In the genomic region with DNA sequence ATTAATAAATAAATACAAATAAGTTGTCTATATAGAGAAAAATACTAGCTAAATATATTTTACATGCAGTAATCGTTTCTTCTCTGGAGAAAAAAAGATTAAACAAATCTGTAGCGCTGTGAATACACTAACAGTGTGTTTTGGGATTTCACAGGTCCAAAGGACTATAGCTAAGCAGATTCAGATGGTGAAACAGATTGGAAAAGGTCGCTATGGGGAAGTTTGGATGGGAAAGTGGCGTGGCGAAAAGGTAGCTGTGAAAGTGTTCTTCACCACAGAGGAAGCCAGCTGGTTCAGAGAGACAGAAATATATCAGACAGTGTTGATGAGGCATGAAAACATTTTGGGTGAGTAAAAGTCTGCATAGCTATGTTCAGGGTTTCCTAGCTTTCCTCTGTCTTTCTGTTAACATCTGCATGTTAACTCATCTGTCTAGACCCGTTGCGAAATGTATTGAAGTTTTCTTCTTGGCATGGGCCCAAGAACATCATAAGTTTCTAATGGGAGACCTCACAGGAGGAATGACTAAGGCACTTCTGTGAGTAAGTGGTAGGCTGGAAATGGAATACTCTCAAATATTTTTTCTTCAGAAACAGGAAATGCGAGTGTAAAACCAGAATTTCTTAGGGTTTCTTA, we compare ENCODE assay signal across 11 cellular contexts.
DNase-seq lines count a peak whose midpoint lies in the region; ATAC-seq and TF ChIP-seq lines count a peak whose summit lies in the region.
"Had no signal": no experiment of that assay in that cellular context is flagged by ENCODE, and none has a peak within 500 bp of the region (broad histone marks: within the 10 kb centered on the region; RNA-seq: fewer than 3 reads in every experiment).

No MANE protein-coding gene starts in this region.

- H2AFZ ChIP-seq in mammary epithelial cell (ENCODE audit: low read depth, low read length) = no peak overlapping the region
- no peak overlapping the region for H2AFZ ChIP-seq in mesenchymal stem cell (ENCODE audit: low read depth, low read length)

- H3K9ac ChIP-seq in mammary epithelial cell (ENCODE audit: insufficient read depth, low read length) (no peak overlapping the region), mesenchymal stem cell (ENCODE audit: low read length) (peak overlapping the region; percentile 62)

- H3K36me3 ChIP-seq in mammary epithelial cell (ENCODE audit: insufficient read depth, low read length) (no peaks in the 10 kb centered on the region), mesenchymal stem cell (ENCODE audit: control insufficient read depth in 1 of 2, insufficient read depth in 2 of 2, low read depth in 1 of 2, low read length in 2 of 2) (peaks cover 0 to 42% of the 10 kb centered on the region in 2 experiments)
- H3K36me3 ChIP-seq: right lobe of liver had no signal

- H3K4me2 ChIP-seq in mammary epithelial cell (ENCODE audit: insufficient read depth, low read depth, low read length) (peak overlapping the region; percentile 62), mesenchymal stem cell (ENCODE audit: low read length, poor library complexity, severe bottlenecking) (no peak overlapping the region)

- peaks cover 15% of the 10 kb centered on the region for H3K4me1 ChIP-seq in mammary epithelial cell (ENCODE audit: insufficient read depth, low read length)
- H3K4me1 ChIP-seq in mesenchymal stem cell (ENCODE audit: control insufficient read depth, insufficient read depth, low read depth, low read length) = no peaks in the 10 kb centered on the region
- H3K4me1 ChIP-seq: right lobe of liver had no signal

- no peak overlapping the region for H4K91ac ChIP-seq in mesenchymal stem cell (ENCODE audit: low read length)

- intact Hi-C loops in mammary epithelial cell (cut with micrococcal nuclease) = no loop called here

- H3K9me3 ChIP-seq in mammary epithelial cell (replicated peaks; ENCODE audit: insufficient read depth, low read length) (no peaks in the 10 kb centered on the region), mesenchymal stem cell (ENCODE audit: control insufficient read depth, low read length) (no peaks in the 10 kb centered on the region)
- H3K9me3 ChIP-seq: right lobe of liver had no signal

- H3K79me1 ChIP-seq in mesenchymal stem cell (replicated peaks; ENCODE audit: low read length, poor library complexity, severe bottlenecking) = no peaks in the 10 kb centered on the region

- CTCF ChIA-PET in mammary epithelial cell (lab: Charles Lee; ENCODE audit: low non-redundant PET) = no interaction called here

- no TSS peak for BruUV-seq in mammary epithelial cell (replicated peaks; lab: Mats Ljungman, UMichigan)

- dilution Hi-C loops in mammary epithelial cell (cut with HindIII; ENCODE audit: low sequenced_read_pairs) = no loop called here

- peak; percentile 82 for DNase-seq in AG20443 (ENCODE audit: low spot score)
- peak; percentile 28 for DNase-seq in KBM-7
- DNase-seq in mammary epithelial cell = peak; percentile 98
- peak; percentile 99 for DNase-seq in mesenchymal stem cell
- no peak for DNase-seq in activated gamma-delta T cell treated with Interleukin-2 at 50 U/mL for 16 hours
- DNase-seq in NCI-H146 treated with DMSO at 0.1 percent for 48 hours (lab: John Stamatoyannopoulos, UW; ENCODE audit: unreplicated experiment) = no peak
- DNase-seq: activated naive CD8-positive, alpha-beta T cell treated with anti-CD3 and anti-CD28 coated beads, Interleukin-2, amount 10 ng/mL, durations not matched to agents 7 days and 5 days; NCI-H1417; right lobe of liver had no signal

- in situ Hi-C loops in KBM-7 (cut with MboI; ENCODE audit: low pct_unique_long_range_greater_than_20kb, low sequenced_read_pairs) (no loop called here), mammary epithelial cell (cut with MboI; ENCODE audit: low sequenced_read_pairs in 2 of 2) (no loop called here)

- no peaks in the 10 kb centered on the region for H3K27me3 ChIP-seq in mammary epithelial cell (ENCODE audit: insufficient read depth, low read length)
- no peaks in the 10 kb centered on the region for H3K27me3 ChIP-seq in mesenchymal stem cell (ENCODE audit: control insufficient read depth in 1 of 2, insufficient read depth in 1 of 2, low read length in 2 of 2)
- H3K27me3 ChIP-seq: right lobe of liver had no signal

- no peak overlapping the region for H3K14ac ChIP-seq in mesenchymal stem cell (ENCODE audit: low read length in 2 of 2)

- ATAC-seq in GM19397 (IDR thresholded peaks at IDR 0.05; ENCODE audit: unreplicated experiment) (no peak), GM21423 (IDR thresholded peaks at IDR 0.05; ENCODE audit: unreplicated experiment) (no peak)

- no peak overlapping the region for H4K8ac ChIP-seq in mesenchymal stem cell (ENCODE audit: low read length)

- H3K27ac ChIP-seq in mammary epithelial cell (ENCODE audit: insufficient read depth, low read depth, low read length) = no peak overlapping the region
- peak overlapping the region; percentile 97 for H3K27ac ChIP-seq in mesenchymal stem cell (ENCODE audit: low read length, poor library complexity, severe bottlenecking)
- H3K27ac ChIP-seq: right lobe of liver had no signal

- WGBS in mammary epithelial cell (ENCODE audit: low coverage, missing lambda C conversion rate) = 45% methylated on average over 8 of the region's 8 CpGs
- 28% methylated on average over 8 of the region's 8 CpGs for WGBS in mesenchymal stem cell

- H3K4me3 ChIP-seq in mammary epithelial cell (replicated peaks in 1 of 3; ENCODE audit: insufficient read depth in 1 of 3, low read depth in 2 of 3, low read length in 3 of 3) (no peak overlapping the region), mesenchymal stem cell (ENCODE audit: insufficient read depth in 1 of 2, low read depth in 1 of 2, low read length in 2 of 2) (peak overlapping the region in 1 of 2 experiments; percentile 63)
- H3K4me3 ChIP-seq: right lobe of liver had no signal

- H3K18ac ChIP-seq in mesenchymal stem cell (ENCODE audit: low read depth in 1 of 2, low read length in 2 of 2) = peak overlapping the region in 1 of 2 experiments; percentile 62

- TF ChIP-seq CTCF in mammary epithelial cell (conservative IDR thresholded peaks at IDR 0.05 in 1 of 2, IDR thresholded peaks at IDR 0.05 in 1 of 2; ENCODE audit: extremely low read depth in 1 of 2, insufficient read depth in 1 of 2, low read depth in 1 of 2, low read length in 2 of 2) = no peak

- no peak overlapping the region for H2BK15ac ChIP-seq in mesenchymal stem cell (ENCODE audit: low read depth, poor library complexity, severe bottlenecking)

- no peak overlapping the region for H3K23ac ChIP-seq in mesenchymal stem cell (ENCODE audit: low read length in 2 of 2)

- H4K20me1 ChIP-seq in mammary epithelial cell (ENCODE audit: insufficient read depth, low read length) = no peaks in the 10 kb centered on the region

- peak overlapping the region; percentile 14 for H2BK5ac ChIP-seq in mesenchymal stem cell (ENCODE audit: low read depth, low read length, poor library complexity, severe bottlenecking)

- no peak overlapping the region for H2BK12ac ChIP-seq in mesenchymal stem cell (ENCODE audit: low read length in 2 of 2)

- no peaks in the 10 kb centered on the region for H3K79me2 ChIP-seq in mammary epithelial cell (ENCODE audit: insufficient read depth, low read length)

- no peak overlapping the region for H2BK120ac ChIP-seq in mesenchymal stem cell (ENCODE audit: low read depth, low read length)

- no peak overlapping the region for H3K4ac ChIP-seq in mesenchymal stem cell (ENCODE audit: low read depth in 1 of 2, low read length in 2 of 2)

- H2AK5ac ChIP-seq in mesenchymal stem cell (ENCODE audit: low read length, severe bottlenecking) = no peak overlapping the region

Comparison
In these comparisons a context has a peak if more than half of its experiments do, and no peak if none do; other contexts are left out.
1. DNase-seq: peak in AG20443 (single experiment), KBM-7 (single experiment), mammary epithelial cell (single experiment) and mesenchymal stem cell (single experiment); none in activated gamma-delta T cell treated with Interleukin-2 at 50 U/mL for 16 hours (single experiment) and NCI-H146 treated with DMSO at 0.1 percent for 48 hours (single experiment).